Comparison of ENCODE assay signal across 1 cellular context in the genomic region with DNA sequence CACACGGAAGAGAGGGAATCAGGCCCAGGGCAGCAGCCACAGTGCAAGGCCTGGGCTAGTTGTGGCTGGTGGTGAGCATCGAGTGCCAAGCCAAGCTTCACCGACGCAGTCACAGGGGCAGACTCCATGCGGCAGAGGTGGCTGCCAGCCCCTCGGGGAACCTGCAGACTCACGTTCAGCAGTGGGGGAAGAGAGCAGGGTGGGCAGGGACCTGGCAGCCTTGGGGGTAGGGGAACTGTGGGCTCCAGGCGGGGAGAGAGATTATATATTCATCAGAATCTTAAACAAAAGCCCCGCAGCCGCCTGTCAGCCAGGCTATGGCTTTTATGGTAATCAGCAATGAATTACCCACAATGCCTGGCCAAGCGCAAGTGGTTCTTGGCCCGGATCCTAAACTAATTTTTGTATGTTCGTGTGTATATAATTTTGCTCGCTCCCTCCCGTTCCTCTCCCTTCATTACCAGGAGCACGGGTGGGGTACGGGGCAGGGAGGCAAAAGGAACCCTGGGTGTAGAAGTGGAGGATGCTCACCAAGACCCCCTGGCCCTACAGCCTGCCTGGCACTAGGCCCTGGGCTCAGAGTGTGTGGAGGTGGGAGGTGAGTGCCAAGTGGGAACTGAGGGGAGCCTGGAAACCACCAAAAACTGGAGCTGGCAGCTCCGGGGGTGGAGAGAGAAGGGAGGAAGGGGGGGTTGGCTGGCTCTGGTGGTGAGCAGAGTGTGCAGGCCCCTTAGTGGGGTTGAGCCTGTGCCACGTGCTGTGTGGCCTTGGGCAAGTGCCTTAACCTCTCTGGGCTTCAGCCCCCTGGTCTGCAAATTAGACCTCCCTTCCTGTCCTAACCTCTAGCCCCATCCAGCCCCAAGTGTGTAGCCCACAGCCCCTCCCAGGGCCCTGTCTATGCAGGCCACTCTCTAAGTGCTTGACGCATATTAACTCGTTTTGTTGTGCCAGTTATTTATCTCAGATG.
A peak's percentile ranks its signal among the peaks of the same experiment; 100 is the strongest.
TF ChIP-seq lines count a peak whose summit lies in the region.

No MANE protein-coding gene starts in this region.

TF ChIP-seq in K562, 482 proteins besides CTCF, POLR2A, EP300 and RAD21 (continued from another document and continues in another):
- TF ChIP-seq, protein P1, sequence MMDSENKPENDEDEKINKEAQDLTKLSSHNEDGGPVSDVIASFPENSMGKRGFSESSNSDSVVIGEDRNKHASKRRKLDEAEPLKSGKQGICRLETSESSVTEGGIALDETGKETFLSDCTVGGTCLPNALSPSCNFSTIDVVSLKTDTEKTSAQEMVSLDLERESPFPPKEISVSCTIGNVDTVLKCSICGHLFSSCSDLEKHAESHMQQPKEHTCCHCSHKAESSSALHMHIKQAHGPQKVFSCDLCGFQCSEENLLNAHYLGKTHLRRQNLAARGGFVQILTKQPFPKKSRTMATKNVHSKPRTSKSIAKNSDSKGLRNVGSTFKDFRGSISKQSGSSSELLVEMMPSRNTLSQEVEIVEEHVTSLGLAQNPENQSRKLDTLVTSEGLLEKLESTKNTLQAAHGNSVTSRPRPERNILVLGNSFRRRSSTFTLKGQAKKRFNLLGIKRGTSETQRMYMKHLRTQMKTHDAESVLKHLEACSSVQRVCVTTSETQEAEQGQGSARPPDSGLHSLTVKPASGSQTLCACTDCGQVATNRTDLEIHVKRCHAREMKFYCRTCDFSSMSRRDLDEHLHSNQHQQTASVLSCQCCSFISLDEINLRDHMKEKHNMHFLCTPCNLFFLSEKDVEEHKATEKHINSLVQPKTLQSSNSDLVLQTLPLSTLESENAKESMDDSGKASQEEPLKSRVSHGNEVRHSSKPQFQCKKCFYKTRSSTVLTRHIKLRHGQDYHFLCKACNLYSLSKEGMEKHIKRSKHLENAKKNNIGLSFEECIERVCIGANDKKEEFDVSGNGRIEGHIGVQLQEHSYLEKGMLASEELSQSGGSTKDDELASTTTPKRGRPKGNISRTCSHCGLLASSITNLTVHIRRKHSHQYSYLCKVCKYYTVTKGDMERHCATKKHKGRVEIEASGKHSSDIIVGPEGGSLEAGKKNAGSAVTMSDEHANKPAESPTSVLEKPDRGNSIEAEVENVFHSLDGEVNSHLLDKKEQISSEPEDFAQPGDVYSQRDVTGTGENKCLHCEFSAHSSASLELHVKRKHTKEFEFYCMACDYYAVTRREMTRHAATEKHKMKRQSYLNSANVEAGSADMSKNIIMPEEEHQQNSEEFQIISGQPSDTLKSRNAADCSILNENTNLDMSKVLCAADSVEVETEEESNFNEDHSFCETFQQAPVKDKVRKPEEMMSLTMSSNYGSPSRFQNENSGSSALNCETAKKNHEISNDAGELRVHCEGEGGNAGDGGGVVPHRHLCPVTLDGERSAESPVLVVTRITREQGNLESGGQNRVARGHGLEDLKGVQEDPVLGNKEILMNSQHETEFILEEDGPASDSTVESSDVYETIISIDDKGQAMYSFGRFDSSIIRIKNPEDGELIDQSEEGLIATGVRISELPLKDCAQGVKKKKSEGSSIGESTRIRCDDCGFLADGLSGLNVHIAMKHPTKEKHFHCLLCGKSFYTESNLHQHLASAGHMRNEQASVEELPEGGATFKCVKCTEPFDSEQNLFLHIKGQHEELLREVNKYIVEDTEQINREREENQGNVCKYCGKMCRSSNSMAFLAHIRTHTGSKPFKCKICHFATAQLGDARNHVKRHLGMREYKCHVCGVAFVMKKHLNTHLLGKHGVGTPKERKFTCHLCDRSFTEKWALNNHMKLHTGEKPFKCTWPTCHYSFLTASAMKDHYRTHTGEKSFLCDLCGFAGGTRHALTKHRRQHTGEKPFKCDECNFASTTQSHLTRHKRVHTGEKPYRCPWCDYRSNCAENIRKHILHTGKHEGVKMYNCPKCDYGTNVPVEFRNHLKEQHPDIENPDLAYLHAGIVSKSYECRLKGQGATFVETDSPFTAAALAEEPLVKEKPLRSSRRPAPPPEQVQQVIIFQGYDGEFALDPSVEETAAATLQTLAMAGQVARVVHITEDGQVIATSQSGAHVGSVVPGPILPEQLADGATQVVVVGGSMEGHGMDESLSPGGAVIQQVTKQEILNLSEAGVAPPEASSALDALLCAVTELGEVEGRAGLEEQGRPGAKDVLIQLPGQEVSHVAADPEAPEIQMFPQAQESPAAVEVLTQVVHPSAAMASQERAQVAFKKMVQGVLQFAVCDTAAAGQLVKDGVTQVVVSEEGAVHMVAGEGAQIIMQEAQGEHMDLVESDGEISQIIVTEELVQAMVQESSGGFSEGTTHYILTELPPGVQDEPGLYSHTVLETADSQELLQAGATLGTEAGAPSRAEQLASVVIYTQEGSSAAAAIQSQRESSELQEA (IDR thresholded peaks at IDR 0.05; ENCODE audit: low read depth) = no peak
- no peak for TF ChIP-seq BRCA1 (IDR thresholded peaks at IDR 0.05)
- TF ChIP-seq BRCA1 (CRISPR knock-in tag; IDR thresholded peaks at IDR 0.05) = no peak
- no peak for TF ChIP-seq BRF1 (IDR thresholded peaks at IDR 0.05; ENCODE audit: borderline replicate concordance, extremely low read depth, insufficient read length)
- peak; percentile 87 for TF ChIP-seq MYNN (IDR thresholded peaks at IDR 0.05)
- TF ChIP-seq MYNN (CRISPR knock-in tag; IDR thresholded peaks at IDR 0.05) = no peak
- peak; percentile 47; the same call in 1 of the 2 replicates for TF ChIP-seq GTF2E2 (tag; IDR thresholded peaks at IDR 0.05)
- no peak for TF ChIP-seq HNRNPK (IDR thresholded peaks at IDR 0.05; ENCODE audit: low read depth, low read length, poor library complexity, severe bottlenecking)
- TF ChIP-seq KLF10 (CRISPR knock-in tag; IDR thresholded peaks at IDR 0.05) = peak; percentile 81; the same call in 1 of the 2 replicates
- no peak for TF ChIP-seq HEY1 (CRISPR knock-in tag; IDR thresholded peaks at IDR 0.05; ENCODE audit: borderline replicate concordance)
- TF ChIP-seq NFE2 (IDR thresholded peaks at IDR 0.05; ENCODE audit: low read depth) = no peak
- TF ChIP-seq SRSF7 (optimal IDR thresholded peaks at IDR 0.05; ENCODE audit: low read depth, low read length) = no peak
- no peak for TF ChIP-seq YBX1 (IDR thresholded peaks at IDR 0.05)
- TF ChIP-seq CREM (IDR thresholded peaks at IDR 0.05; ENCODE audit: low read depth) = no peak
- no peak for TF ChIP-seq TCF7L2 (IDR thresholded peaks at IDR 0.05; ENCODE audit: low read depth, low read length)
- no peak for TF ChIP-seq ZNF766 (CRISPR knock-in tag; conservative IDR thresholded peaks at IDR 0.05)
- TF ChIP-seq NUFIP1 (IDR thresholded peaks at IDR 0.05; ENCODE audit: partially characterized antibody) = no peak
- TF ChIP-seq, protein P2, sequence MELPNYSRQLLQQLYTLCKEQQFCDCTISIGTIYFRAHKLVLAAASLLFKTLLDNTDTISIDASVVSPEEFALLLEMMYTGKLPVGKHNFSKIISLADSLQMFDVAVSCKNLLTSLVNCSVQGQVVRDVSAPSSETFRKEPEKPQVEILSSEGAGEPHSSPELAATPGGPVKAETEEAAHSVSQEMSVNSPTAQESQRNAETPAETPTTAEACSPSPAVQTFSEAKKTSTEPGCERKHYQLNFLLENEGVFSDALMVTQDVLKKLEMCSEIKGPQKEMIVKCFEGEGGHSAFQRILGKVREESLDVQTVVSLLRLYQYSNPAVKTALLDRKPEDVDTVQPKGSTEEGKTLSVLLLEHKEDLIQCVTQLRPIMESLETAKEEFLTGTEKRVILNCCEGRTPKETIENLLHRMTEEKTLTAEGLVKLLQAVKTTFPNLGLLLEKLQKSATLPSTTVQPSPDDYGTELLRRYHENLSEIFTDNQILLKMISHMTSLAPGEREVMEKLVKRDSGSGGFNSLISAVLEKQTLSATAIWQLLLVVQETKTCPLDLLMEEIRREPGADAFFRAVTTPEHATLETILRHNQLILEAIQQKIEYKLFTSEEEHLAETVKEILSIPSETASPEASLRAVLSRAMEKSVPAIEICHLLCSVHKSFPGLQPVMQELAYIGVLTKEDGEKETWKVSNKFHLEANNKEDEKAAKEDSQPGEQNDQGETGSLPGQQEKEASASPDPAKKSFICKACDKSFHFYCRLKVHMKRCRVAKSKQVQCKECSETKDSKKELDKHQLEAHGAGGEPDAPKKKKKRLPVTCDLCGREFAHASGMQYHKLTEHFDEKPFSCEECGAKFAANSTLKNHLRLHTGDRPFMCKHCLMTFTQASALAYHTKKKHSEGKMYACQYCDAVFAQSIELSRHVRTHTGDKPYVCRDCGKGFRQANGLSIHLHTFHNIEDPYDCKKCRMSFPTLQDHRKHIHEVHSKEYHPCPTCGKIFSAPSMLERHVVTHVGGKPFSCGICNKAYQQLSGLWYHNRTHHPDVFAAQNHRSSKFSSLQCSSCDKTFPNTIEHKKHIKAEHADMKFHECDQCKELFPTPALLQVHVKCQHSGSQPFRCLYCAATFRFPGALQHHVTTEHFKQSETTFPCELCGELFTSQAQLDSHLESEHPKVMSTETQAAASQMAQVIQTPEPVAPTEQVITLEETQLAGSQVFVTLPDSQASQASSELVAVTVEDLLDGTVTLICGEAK (IDR thresholded peaks at IDR 0.05) = no peak
- TF ChIP-seq, protein P2 (CRISPR knock-in tag; IDR thresholded peaks at IDR 0.05) = 0 out of 2 replicates have a peak, but pooled peaks have one; percentile 35
- peak; percentile 97 for TF ChIP-seq CBX1 (IDR thresholded peaks at IDR 0.05; ENCODE audit: low read depth)
- TF ChIP-seq KLF13 (tag; IDR thresholded peaks at IDR 0.05; ENCODE audit: borderline replicate concordance, low read depth) = no peak
- no peak for TF ChIP-seq NFXL1 (CRISPR knock-in tag; IDR thresholded peaks at IDR 0.05)
- TF ChIP-seq JUND (IDR thresholded peaks at IDR 0.05; ENCODE audit: borderline replicate concordance, low read depth, low read length) = no peak
- no peak for TF ChIP-seq JUND (tag; IDR thresholded peaks at IDR 0.05; ENCODE audit: borderline replicate concordance, low read depth, low read length)
- TF ChIP-seq SMARCA5 (IDR thresholded peaks at IDR 0.05) = peak; percentile 75
- no peak for TF ChIP-seq FOXM1 (IDR thresholded peaks at IDR 0.05; ENCODE audit: low read depth)
- no peak for TF ChIP-seq FOXM1 (CRISPR knock-in tag; IDR thresholded peaks at IDR 0.05; ENCODE audit: low read depth)
- no peak for TF ChIP-seq FOXK2 (conservative IDR thresholded peaks at IDR 0.05 in 1 of 2, IDR thresholded peaks at IDR 0.05 in 1 of 2; ENCODE audit: low read depth in 2 of 2)
- TF ChIP-seq, protein P3, sequence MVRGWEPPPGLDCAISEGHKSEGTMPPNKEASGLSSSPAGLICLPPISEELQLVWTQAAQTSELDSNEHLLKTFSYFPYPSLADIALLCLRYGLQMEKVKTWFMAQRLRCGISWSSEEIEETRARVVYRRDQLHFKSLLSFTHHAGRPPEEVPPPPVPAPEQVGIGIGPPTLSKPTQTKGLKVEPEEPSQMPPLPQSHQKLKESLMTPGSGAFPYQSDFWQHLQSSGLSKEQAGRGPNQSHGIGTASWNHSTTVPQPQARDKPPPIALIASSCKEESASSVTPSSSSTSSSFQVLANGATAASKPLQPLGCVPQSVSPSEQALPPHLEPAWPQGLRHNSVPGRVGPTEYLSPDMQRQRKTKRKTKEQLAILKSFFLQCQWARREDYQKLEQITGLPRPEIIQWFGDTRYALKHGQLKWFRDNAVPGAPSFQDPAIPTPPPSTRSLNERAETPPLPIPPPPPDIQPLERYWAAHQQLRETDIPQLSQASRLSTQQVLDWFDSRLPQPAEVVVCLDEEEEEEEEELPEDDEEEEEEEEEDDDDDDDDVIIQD (CRISPR knock-in tag; IDR thresholded peaks at IDR 0.05) = no peak
- no peak for TF ChIP-seq NR2C1 (IDR thresholded peaks at IDR 0.05)
- TF ChIP-seq NR2C1 (tag; IDR thresholded peaks at IDR 0.05) = no peak
- no peak for TF ChIP-seq NFRKB (IDR thresholded peaks at IDR 0.05; ENCODE audit: low read depth)
- TF ChIP-seq BRD4 (IDR thresholded peaks at IDR 0.05) = no peak
- no peak; the same call in 1 of the 2 replicates for TF ChIP-seq ELF2 (CRISPR knock-in tag; IDR thresholded peaks at IDR 0.05)
- TF ChIP-seq, protein P4, sequence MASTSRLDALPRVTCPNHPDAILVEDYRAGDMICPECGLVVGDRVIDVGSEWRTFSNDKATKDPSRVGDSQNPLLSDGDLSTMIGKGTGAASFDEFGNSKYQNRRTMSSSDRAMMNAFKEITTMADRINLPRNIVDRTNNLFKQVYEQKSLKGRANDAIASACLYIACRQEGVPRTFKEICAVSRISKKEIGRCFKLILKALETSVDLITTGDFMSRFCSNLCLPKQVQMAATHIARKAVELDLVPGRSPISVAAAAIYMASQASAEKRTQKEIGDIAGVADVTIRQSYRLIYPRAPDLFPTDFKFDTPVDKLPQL (IDR thresholded peaks at IDR 0.05; ENCODE audit: extremely low read depth, insufficient read length) = peak; percentile 95
- 0 out of 4 replicates have a peak, but pooled peaks of 1 of the 2 experiments have one; percentile 45 for TF ChIP-seq ETV6 (IDR thresholded peaks at IDR 0.05; ENCODE audit: borderline replicate concordance in 1 of 2, low read depth in 2 of 2, low read length in 1 of 2)
- no peak for TF ChIP-seq ETV6 (CRISPR knock-in tag; IDR thresholded peaks at IDR 0.05; ENCODE audit: borderline replicate concordance)
- TF ChIP-seq, protein P5, sequence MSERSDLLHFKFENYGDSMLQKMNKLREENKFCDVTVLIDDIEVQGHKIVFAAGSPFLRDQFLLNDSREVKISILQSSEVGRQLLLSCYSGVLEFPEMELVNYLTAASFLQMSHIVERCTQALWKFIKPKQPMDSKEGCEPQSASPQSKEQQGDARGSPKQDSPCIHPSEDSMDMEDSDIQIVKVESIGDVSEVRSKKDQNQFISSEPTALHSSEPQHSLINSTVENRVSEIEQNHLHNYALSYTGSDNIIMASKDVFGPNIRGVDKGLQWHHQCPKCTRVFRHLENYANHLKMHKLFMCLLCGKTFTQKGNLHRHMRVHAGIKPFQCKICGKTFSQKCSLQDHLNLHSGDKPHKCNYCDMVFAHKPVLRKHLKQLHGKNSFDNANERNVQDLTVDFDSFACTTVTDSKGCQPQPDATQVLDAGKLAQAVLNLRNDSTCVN (CRISPR knock-in tag; IDR thresholded peaks at IDR 0.05) = peak; percentile 98
